Comparison of ENCODE assay signal across 4 cellular contexts in the genomic region with DNA sequence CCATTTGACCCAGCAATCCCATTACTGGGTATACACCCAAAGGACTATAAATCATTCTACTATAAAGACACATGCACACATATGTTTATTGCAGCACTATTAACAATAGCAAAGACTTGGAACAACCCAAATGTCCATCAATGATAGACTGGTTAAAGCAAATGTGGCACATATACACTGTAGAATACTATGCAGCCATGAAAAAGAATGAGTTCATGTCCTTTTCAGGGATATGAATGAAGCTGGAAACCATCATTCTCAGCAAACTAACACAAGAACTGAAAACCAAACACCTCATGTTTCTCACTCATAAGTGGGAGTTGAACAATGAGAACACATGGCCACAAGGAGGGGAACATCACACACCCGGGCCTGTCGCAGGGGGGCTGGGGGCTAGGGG. TPM values are rescaled to one million over a fixed set of nuclear protein-coding genes. Genes with fewer than 3 reads are reported as not detected.
"Had no signal": no experiment of that assay in that cellular context is flagged by ENCODE, and none has a peak within 500 bp of the region (broad histone marks: within the 10 kb centered on the region; RNA-seq: fewer than 3 reads in every experiment).

No MANE protein-coding gene starts in this region.

RNA-seq across cellular contexts. Expression of gene CWH43, which starts 2.1 kb away (rescaled TPM):
- total RNA-seq: HT-29, HT1080, IMR-90 had no signal
- polyA plus RNA-seq: IgD-negative memory B cell, IMR-90 had no signal
